32 cellular contexts compared by ENCODE assay signal in genomic region chr15:63803106-63803886, GRCh38.
A peak's percentile ranks its signal among the peaks of the same experiment; 100 is the strongest.
DNase-seq lines count a peak whose midpoint lies in the region; ATAC-seq, FAIRE-seq and TF ChIP-seq lines count a peak whose summit lies in the region.
"Had no signal": no experiment of that assay in that cellular context is flagged by ENCODE, and none has a peak within 500 bp of the region (broad histone marks: within the 10 kb centered on the region; RNA-seq: fewer than 3 reads in every experiment).

No MANE protein-coding gene starts in this region.

- peaks cover 1% of the 10 kb centered on the region for H3K9me3 Mint-ChIP-seq in activated naive CD8-positive, alpha-beta T cell treated with anti-CD3 and anti-CD28 coated beads, Interleukin-2, amount 50 U/mL, for 24 hours
- H3K9me3 Mint-ChIP-seq: activated B cell treated with CpG ODN at 0.5 μM for 24 hours; activated naive CD4-positive, alpha-beta T cell treated with anti-CD3 and anti-CD28 coated beads, Interleukin-2, amount 10 ng/mL, durations not matched to agents 7 days and 5 days; CD4-positive, alpha-beta memory T cell; central memory CD8-positive, alpha-beta T cell; stimulated activated memory B cell treated with anti-CD40 and anti-IgM and Interleukin-4, amounts not matched to agents 10 μg/mL and 1 μg/mL and 100 μg/mL, for 72 hours had no signal

- peaks cover 8% of the 10 kb centered on the region; the same call in 1 of the 2 replicates for H3K4me1 ChIP-seq in HEK293 (ENCODE audit: control insufficient read depth, insufficient read depth, low read length)

- H3K9me3 ChIP-seq in HEK293 (ENCODE audit: control insufficient read depth, insufficient read depth, low read depth, low read length): no peaks in the 10 kb centered on the region
- H3K9me3 ChIP-seq: esophagus squamous epithelium, gastrocnemius medialis, left lung, sigmoid colon had no signal

- peak overlapping the region; percentile 28 for H3K27ac Mint-ChIP-seq in activated naive CD8-positive, alpha-beta T cell treated with anti-CD3 and anti-CD28 coated beads, Interleukin-2, amount 50 U/mL, for 24 hours
- H3K27ac Mint-ChIP-seq: activated naive CD4-positive, alpha-beta T cell treated with anti-CD3 and anti-CD28 coated beads, Interleukin-2, amount 10 ng/mL, durations not matched to agents 7 days and 5 days had no signal

- no peak for TF ChIP-seq CTCF in HEK293 (tag by site-specific recombination; IDR thresholded peaks at IDR 0.05)

- DNase-seq in DMS 273 (lab: John Stamatoyannopoulos, UW; ENCODE audit: unreplicated experiment): peak; percentile 28
- DNase-seq in DMS 273 treated with DMSO at 0.1 percent for 48 hours (lab: John Stamatoyannopoulos, UW): no peak
- DNase-seq in activated naive CD8-positive, alpha-beta T cell treated with anti-CD3 and anti-CD28 coated beads, Interleukin-2, amount 50 U/mL, for 24 hours: no peak
- DNase-seq in iris pigment epithelial cell (ENCODE audit: low read depth): peak; percentile 10
- no peak for DNase-seq in NCI-H2171 treated with DMSO at 0.1 percent for 48 hours (lab: John Stamatoyannopoulos, UW)
- DNase-seq in urothelium cell line (ENCODE audit: low spot score): no peak
- DNase-seq in NCI-H1048 (lab: John Stamatoyannopoulos, UW): no peak
- DNase-seq: activated B cell treated with CpG ODN at 0.5 μM for 24 hours; activated CD4-positive, alpha-beta T cell treated with anti-CD3 and anti-CD28 coated beads, Interleukin-2, amount 50 U/mL, for 48 hours; activated naive CD4-positive, alpha-beta T cell treated with anti-CD3 and anti-CD28 coated beads, Interleukin-2, amount 10 ng/mL, durations not matched to agents 7 days and 5 days; anterior cingulate cortex; CD4-positive, alpha-beta memory T cell; dermis blood vessel endothelial cell; esophagus squamous epithelium; gastrocnemius medialis; H9; left lung; mesendoderm; NCI-H146; NCI-H2171; NCI-H524; posterior cingulate gyrus; SHP77; sigmoid colon; stimulated activated CD4-positive, alpha-beta T cell treated with anti-CD3 and anti-CD28 coated beads, Interleukin-4, amount 100 ng/mL, for 4 hours; SW 1271; T-helper 9 cell had no signal

- H3K4me3 ChIP-seq in HEK293 (ENCODE audit: low read depth, low read length): no peak overlapping the region
- H3K4me3 ChIP-seq: esophagus squamous epithelium, gastrocnemius medialis, left lung, sigmoid colon had no signal

- ATAC-seq in activated naive CD8-positive, alpha-beta T cell treated with anti-CD3 and anti-CD28 coated beads, Interleukin-2, amount 50 U/mL, for 24 hours: no peak
- ATAC-seq: gastrocnemius medialis; left lung; stimulated activated memory B cell treated with anti-CD40 and anti-IgM and Interleukin-4, amounts not matched to agents 10 μg/mL and 1 μg/mL and 100 μg/mL, for 72 hours had no signal

- CTCF ChIA-PET in HEK293 (lab: Yijun Ruan, JAX): no interaction called here

- H3K36me3 Mint-ChIP-seq in activated naive CD8-positive, alpha-beta T cell treated with anti-CD3 and anti-CD28 coated beads, Interleukin-2, amount 50 U/mL, for 24 hours (ENCODE audit: low read depth): peaks cover 3% of the 10 kb centered on the region

- H3K4me3 Mint-ChIP-seq in activated naive CD8-positive, alpha-beta T cell treated with anti-CD3 and anti-CD28 coated beads, Interleukin-2, amount 50 U/mL, for 24 hours: no peak overlapping the region
- H3K4me3 Mint-ChIP-seq: activated B cell treated with CpG ODN at 0.5 μM for 24 hours; activated naive CD4-positive, alpha-beta T cell treated with anti-CD3 and anti-CD28 coated beads, Interleukin-2, amount 10 ng/mL, durations not matched to agents 7 days and 5 days; central memory CD8-positive, alpha-beta T cell; H9; stimulated activated memory B cell treated with anti-CD40 and anti-IgM and Interleukin-4, amounts not matched to agents 10 μg/mL and 1 μg/mL and 100 μg/mL, for 72 hours had no signal

- no peaks in the 10 kb centered on the region for H3K27me3 Mint-ChIP-seq in activated naive CD8-positive, alpha-beta T cell treated with anti-CD3 and anti-CD28 coated beads, Interleukin-2, amount 50 U/mL, for 24 hours
- H3K27me3 Mint-ChIP-seq: activated B cell treated with CpG ODN at 0.5 μM for 24 hours; activated naive CD4-positive, alpha-beta T cell treated with anti-CD3 and anti-CD28 coated beads, Interleukin-2, amount 10 ng/mL, durations not matched to agents 7 days and 5 days; CD4-positive, alpha-beta memory T cell; central memory CD8-positive, alpha-beta T cell; stimulated activated memory B cell treated with anti-CD40 and anti-IgM and Interleukin-4, amounts not matched to agents 10 μg/mL and 1 μg/mL and 100 μg/mL, for 72 hours had no signal

- FAIRE-seq in urothelium cell line (lab: Jason Lieb, UNC): no peak

- no peaks in the 10 kb centered on the region for H3K36me3 ChIP-seq in HEK293 (ENCODE audit: control insufficient read depth in 2 of 2, insufficient read depth in 1 of 2, low read length in 2 of 2)
- H3K36me3 ChIP-seq: esophagus squamous epithelium, gastrocnemius medialis, left lung, sigmoid colon had no signal

- no peak overlapping the region for H3K27ac ChIP-seq in HEK293 (ENCODE audit: extremely low read depth, low read depth, low read length)
- H3K27ac ChIP-seq: 22Rv1, esophagus squamous epithelium, gastrocnemius medialis, KMS-11, left lung, sigmoid colon had no signal

- peaks cover 81% of the 10 kb centered on the region for H3K4me1 Mint-ChIP-seq in activated naive CD8-positive, alpha-beta T cell treated with anti-CD3 and anti-CD28 coated beads, Interleukin-2, amount 50 U/mL, for 24 hours

- POLR2A ChIA-PET in HEK293 (lab: Yijun Ruan, JAX): no interaction called here

TF ChIP-seq in HEK293, 187 proteins besides CTCF, POLR2A, EP300 and RAD21 (continues in another document):
- TF ChIP-seq, protein P1, sequence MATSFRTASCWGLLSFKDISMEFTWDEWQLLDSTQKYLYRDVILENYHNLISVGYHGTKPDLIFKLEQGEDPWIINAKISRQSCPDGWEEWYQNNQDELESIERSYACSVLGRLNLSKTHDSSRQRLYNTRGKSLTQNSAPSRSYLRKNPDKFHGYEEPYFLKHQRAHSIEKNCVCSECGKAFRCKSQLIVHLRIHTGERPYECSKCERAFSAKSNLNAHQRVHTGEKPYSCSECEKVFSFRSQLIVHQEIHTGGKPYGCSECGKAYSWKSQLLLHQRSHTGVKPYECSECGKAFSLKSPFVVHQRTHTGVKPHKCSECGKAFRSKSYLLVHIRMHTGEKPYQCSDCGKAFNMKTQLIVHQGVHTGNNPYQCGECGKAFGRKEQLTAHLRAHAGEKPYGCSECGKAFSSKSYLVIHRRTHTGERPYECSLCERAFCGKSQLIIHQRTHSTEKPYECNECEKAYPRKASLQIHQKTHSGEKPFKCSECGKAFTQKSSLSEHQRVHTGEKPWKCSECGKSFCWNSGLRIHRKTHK (tag by site-specific recombination; IDR thresholded peaks at IDR 0.05): no peak
- TF ChIP-seq ZNF248 (tag by site-specific recombination; IDR thresholded peaks at IDR 0.05): no peak
- no peak for TF ChIP-seq MYNN (tag by site-specific recombination; IDR thresholded peaks at IDR 0.05; ENCODE audit: borderline replicate concordance)
- TF ChIP-seq GLIS2 (tag by site-specific recombination; IDR thresholded peaks at IDR 0.05): no peak
- TF ChIP-seq SP3 (tag by site-specific recombination; IDR thresholded peaks at IDR 0.05): no peak
- 0 out of 2 replicates have a peak, but pooled peaks have one; percentile 33 for TF ChIP-seq TSHZ1 (tag by site-specific recombination; IDR thresholded peaks at IDR 0.05; ENCODE audit: borderline replicate concordance)
- TF ChIP-seq ZNF24 (tag by site-specific recombination; IDR thresholded peaks at IDR 0.05): no peak
- no peak for TF ChIP-seq ZNF423 (tag by site-specific recombination; IDR thresholded peaks at IDR 0.05)
- 0 out of 2 replicates have a peak, but pooled peaks have one; percentile 15 for TF ChIP-seq ZXDB (tag by site-specific recombination; IDR thresholded peaks at IDR 0.05)
- 0 out of 2 replicates have a peak, but pooled peaks have one; percentile 17 for TF ChIP-seq SP7 (tag by site-specific recombination; IDR thresholded peaks at IDR 0.05)
- TF ChIP-seq FEZF1 (tag by site-specific recombination; IDR thresholded peaks at IDR 0.05): 0 out of 2 replicates have a peak, but pooled peaks have one; percentile 11
- TF ChIP-seq, protein P2, sequence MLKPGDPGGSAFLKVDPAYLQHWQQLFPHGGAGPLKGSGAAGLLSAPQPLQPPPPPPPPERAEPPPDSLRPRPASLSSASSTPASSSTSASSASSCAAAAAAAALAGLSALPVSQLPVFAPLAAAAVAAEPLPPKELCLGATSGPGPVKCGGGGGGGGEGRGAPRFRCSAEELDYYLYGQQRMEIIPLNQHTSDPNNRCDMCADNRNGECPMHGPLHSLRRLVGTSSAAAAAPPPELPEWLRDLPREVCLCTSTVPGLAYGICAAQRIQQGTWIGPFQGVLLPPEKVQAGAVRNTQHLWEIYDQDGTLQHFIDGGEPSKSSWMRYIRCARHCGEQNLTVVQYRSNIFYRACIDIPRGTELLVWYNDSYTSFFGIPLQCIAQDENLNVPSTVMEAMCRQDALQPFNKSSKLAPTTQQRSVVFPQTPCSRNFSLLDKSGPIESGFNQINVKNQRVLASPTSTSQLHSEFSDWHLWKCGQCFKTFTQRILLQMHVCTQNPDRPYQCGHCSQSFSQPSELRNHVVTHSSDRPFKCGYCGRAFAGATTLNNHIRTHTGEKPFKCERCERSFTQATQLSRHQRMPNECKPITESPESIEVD (tag by site-specific recombination; IDR thresholded peaks at IDR 0.05): peak; percentile 88

Comparison
In these comparisons a context has a peak if more than half of its experiments do, and no peak if none do; other contexts are left out.
1. DNase-seq: peak in DMS 273 (single experiment) and iris pigment epithelial cell (single experiment); none in DMS 273 treated with DMSO at 0.1 percent for 48 hours (single experiment), activated naive CD8-positive, alpha-beta T cell treated with anti-CD3 and anti-CD28 coated beads, Interleukin-2, amount 50 U/mL, for 24 hours (single experiment), NCI-H2171 treated with DMSO at 0.1 percent for 48 hours (single experiment), urothelium cell line (single experiment) and NCI-H1048 (single experiment).